ENCODE assay signal across 19 cellular contexts in genomic region chr14:99401624-99402282, GRCh38.
DNase-seq lines count a peak whose midpoint lies in the region; ATAC-seq, FAIRE-seq and TF ChIP-seq lines count a peak whose summit lies in the region.
"Had no signal": no experiment of that assay in that cellular context is flagged by ENCODE, and none has a peak within 500 bp of the region (broad histone marks: within the 10 kb centered on the region; RNA-seq: fewer than 3 reads in every experiment).

No MANE protein-coding gene starts in this region.

- H3K36me3 ChIP-seq in OCI-LY1 (ENCODE audit: insufficient read depth, low read length), result peaks cover 22% of the 10 kb centered on the region
- peaks cover 5 to 43% of the 10 kb centered on the region in 2 experiments for H3K36me3 ChIP-seq in HepG2 (replicated peaks in 1 of 2; ENCODE audit: control insufficient read depth in 1 of 2, insufficient read depth in 2 of 2, low read length in 2 of 2)
- H3K36me3 ChIP-seq: uterus had no signal

- H3K9ac ChIP-seq in OCI-LY1 (ENCODE audit: low read length), result no peak overlapping the region
- H3K9ac ChIP-seq in HepG2 (ENCODE audit: insufficient read depth, low read depth, low read length), result no peak overlapping the region

- TF ChIP-seq POLR2A in HepG2 (IDR thresholded peaks at IDR 0.05; ENCODE audit: insufficient read depth in 1 of 2, low read depth in 2 of 2, low read length in 2 of 2), result no peak

- peak overlapping the region; percentile 30 for H3K27ac Mint-ChIP-seq in activated T-cell treated with anti-CD3 and anti-CD28 coated beads, Interleukin-2, amount 50 U/mL, for 72 hours
- H3K27ac Mint-ChIP-seq in stimulated activated memory B cell treated with anti-CD40 and anti-IgM and Interleukin-4, amounts not matched to agents 10 μg/mL and 1 μg/mL and 100 μg/mL, for 72 hours, result peak overlapping the region; percentile 71
- H3K27ac Mint-ChIP-seq: dendritic cell treated with granulocyte-macrophage colony-stimulating factor and Interleukin-4, amounts not matched to agents 40 ng/mL and 50 ng/mL, for 4 days had no signal

- WGBS in HepG2 (ENCODE audit: low lambda C conversion rate), result 64% methylated on average over 5 of the region's 5 CpGs

- H3K9me2 ChIP-seq in OCI-LY1 (ENCODE audit: low read depth, low read length), result no peaks in the 10 kb centered on the region

- H3K9me3 ChIP-seq in OCI-LY1 (ENCODE audit: low read length), result no peaks in the 10 kb centered on the region
- no peaks in the 10 kb centered on the region for H3K9me3 ChIP-seq in HepG2 (ENCODE audit: low read length)
- H3K9me3 ChIP-seq: uterus had no signal

- no peaks in the 10 kb centered on the region for H3K27me3 Mint-ChIP-seq in activated T-cell treated with anti-CD3 and anti-CD28 coated beads, Interleukin-2, amount 50 U/mL, for 72 hours (ENCODE audit: low read depth)
- no peaks in the 10 kb centered on the region for H3K27me3 Mint-ChIP-seq in activated T-cell treated with anti-CD3 and anti-CD28 coated beads, Interleukin-2, amount 50 U/mL, for 4 hours (ENCODE audit: low read depth)
- H3K27me3 Mint-ChIP-seq in stimulated activated memory B cell treated with anti-CD40 and anti-IgM and Interleukin-4, amounts not matched to agents 10 μg/mL and 1 μg/mL and 100 μg/mL, for 72 hours, result no peaks in the 10 kb centered on the region
- H3K27me3 Mint-ChIP-seq: activated naive CD8-positive, alpha-beta T cell; CD8-positive, alpha-beta memory T cell; dendritic cell treated with granulocyte-macrophage colony-stimulating factor and Interleukin-4, amounts not matched to agents 40 ng/mL and 50 ng/mL, for 4 days; naive B cell had no signal

- no peaks in the 10 kb centered on the region for H4K20me1 ChIP-seq in OCI-LY1 (ENCODE audit: insufficient read depth, low read length)
- H4K20me1 ChIP-seq in HepG2 (ENCODE audit: insufficient read depth, low read length), result no peaks in the 10 kb centered on the region

- no peak for DNase-seq in activated T-cell treated with anti-CD3 and anti-CD28 coated beads, Interleukin-2, amount 50 U/mL, for 72 hours
- DNase-seq in activated T-cell treated with anti-CD3 and anti-CD28 coated beads, Interleukin-2, amount 50 U/mL, for 4 hours, result no peak
- peak; percentile 35 for DNase-seq in HepG2 (ENCODE audit: low spot score)
- no peak for DNase-seq in cardiac septum (ENCODE audit: low spot score)
- DNase-seq in AML-193 (lab: John Stamatoyannopoulos, UW), result no peak
- DNase-seq: CD8-positive, alpha-beta memory T cell; erythroblast; MM.1S; naive B cell; NCI-H1694 treated with DMSO at 0.1 percent for 48 hours; T-helper 1 cell; uterus had no signal

- intact Hi-C loops in HepG2 (cut with micrococcal nuclease; ENCODE audit: unreplicated experiment) (no loop called here), cardiac septum (cut with DNase I) (no loop called here)

- CTCF ChIA-PET in HepG2 (lab: Yijun Ruan, JAX; ENCODE audit: low intra/inter-chr PET ratio, low total read pairs), result no interaction called here

- H3K27me3 ChIP-seq in OCI-LY1 (ENCODE audit: insufficient read depth, low read length) (no peaks in the 10 kb centered on the region), HepG2 (ENCODE audit: control insufficient read depth in 1 of 2, insufficient read depth in 2 of 2, low read length in 2 of 2) (no peaks in the 10 kb centered on the region)
- H3K27me3 ChIP-seq: uterus had no signal

- in situ Hi-C loops in HepG2 (cut with HindIII; ENCODE audit: extremely low pct_ligation_motif_present, low pct_unique_long_range_greater_than_20kb), result no loop called here

- H3K4me1 Mint-ChIP-seq in activated T-cell treated with anti-CD3 and anti-CD28 coated beads, Interleukin-2, amount 50 U/mL, for 72 hours (ENCODE audit: low read depth), result peaks cover 18% of the 10 kb centered on the region
- peaks cover 5% of the 10 kb centered on the region for H3K4me1 Mint-ChIP-seq in activated T-cell treated with anti-CD3 and anti-CD28 coated beads, Interleukin-2, amount 50 U/mL, for 4 hours (ENCODE audit: low read depth)
- H3K4me1 Mint-ChIP-seq in stimulated activated memory B cell treated with anti-CD40 and anti-IgM and Interleukin-4, amounts not matched to agents 10 μg/mL and 1 μg/mL and 100 μg/mL, for 72 hours, result peaks cover 12% of the 10 kb centered on the region

- peak overlapping the region; percentile 22 for H3K27ac ChIP-seq in OCI-LY1 (ENCODE audit: low read depth, low read length, poor library complexity, severe bottlenecking)
- peak overlapping the region; percentile 43 for H3K27ac ChIP-seq in HepG2 (ENCODE audit: extremely low read length, insufficient read depth, low read length)
- H3K27ac ChIP-seq: uterus had no signal

- peak; percentile 75 for FAIRE-seq in HepG2 (lab: Jason Lieb, UNC)

- no peak overlapping the region for H3K4me3 ChIP-seq in OCI-LY1 (ENCODE audit: low read depth, low read length, poor library complexity, severe bottlenecking)
- H3K4me3 ChIP-seq in HepG2 (replicated peaks in 1 of 3; ENCODE audit: insufficient read depth in 1 of 3, low read depth in 2 of 3, low read length in 3 of 3), result no peak overlapping the region
- H3K4me3 ChIP-seq: lung, uterus had no signal

- no peak for ATAC-seq in activated T-cell treated with anti-CD3 and anti-CD28 coated beads, Interleukin-2, amount 50 U/mL, for 72 hours (replicated peaks in 1 of 2)
- ATAC-seq in activated T-cell treated with anti-CD3 and anti-CD28 coated beads, Interleukin-2, amount 50 U/mL, for 4 hours, result no peak
- ATAC-seq in HepG2 (peak; percentile 100), GM18517 (IDR thresholded peaks at IDR 0.05; ENCODE audit: unreplicated experiment) (no peak)
- no peak for ATAC-seq in stimulated activated memory B cell treated with anti-CD40 and anti-IgM and Interleukin-4, amounts not matched to agents 10 μg/mL and 1 μg/mL and 100 μg/mL, for 72 hours

- peak overlapping the region; percentile 25; the same call in 1 of the 2 replicates for H3K4me2 ChIP-seq in OCI-LY1 (ENCODE audit: low read length)
- H3K4me2 ChIP-seq in HepG2 (ENCODE audit: low read depth, low read length), result peak overlapping the region; percentile 44; the same call in 1 of the 2 replicates

- H3K4me3 Mint-ChIP-seq in activated T-cell treated with anti-CD3 and anti-CD28 coated beads, Interleukin-2, amount 50 U/mL, for 72 hours, result peak overlapping the region in 1 of 2 donors; percentile 47
- H3K4me3 Mint-ChIP-seq in activated T-cell treated with anti-CD3 and anti-CD28 coated beads, Interleukin-2, amount 50 U/mL, for 4 hours, result no peak overlapping the region
- no peak overlapping the region for H3K4me3 Mint-ChIP-seq in stimulated activated memory B cell treated with anti-CD40 and anti-IgM and Interleukin-4, amounts not matched to agents 10 μg/mL and 1 μg/mL and 100 μg/mL, for 72 hours
- H3K4me3 Mint-ChIP-seq: activated naive CD8-positive, alpha-beta T cell; brain; CD8-positive, alpha-beta memory T cell; dendritic cell treated with granulocyte-macrophage colony-stimulating factor and Interleukin-4, amounts not matched to agents 40 ng/mL and 50 ng/mL, for 4 days had no signal

- H3K79me2 ChIP-seq in OCI-LY1 (ENCODE audit: insufficient read depth, low read length) (no peaks in the 10 kb centered on the region), HepG2 (ENCODE audit: insufficient read depth, low read length) (no peaks in the 10 kb centered on the region)

- H3F3A ChIP-seq in OCI-LY1 (ENCODE audit: insufficient read depth, low read length), result no peaks in the 10 kb centered on the region; the same call in 1 of the 2 replicates

- H3K4me1 ChIP-seq in OCI-LY1 (ENCODE audit: insufficient read depth, low read length, severe bottlenecking) (peaks cover 13% of the 10 kb centered on the region), HepG2 (ENCODE audit: insufficient read depth, low read length) (peaks cover 16% of the 10 kb centered on the region)
- H3K4me1 ChIP-seq: uterus had no signal

- TF ChIP-seq CTCF in OCI-LY1 (IDR thresholded peaks at IDR 0.05; ENCODE audit: low read length), result no peak
- TF ChIP-seq CTCF in HepG2 (CRISPR knock-in tag; IDR thresholded peaks at IDR 0.05), result no peak

- POLR2A ChIA-PET in HepG2 (lab: Yijun Ruan, JAX), result no interaction called here

- no peak for TF ChIP-seq EP300 in HepG2 (IDR thresholded peaks at IDR 0.05; ENCODE audit: low read depth in 2 of 2, low read length in 2 of 2)
- no peak for TF ChIP-seq EP300 in HepG2 (CRISPR knock-in tag; IDR thresholded peaks at IDR 0.05; ENCODE audit: borderline replicate concordance)

- no peaks in the 10 kb centered on the region for H3K9me3 Mint-ChIP-seq in activated T-cell treated with anti-CD3 and anti-CD28 coated beads, Interleukin-2, amount 50 U/mL, for 72 hours
- H3K9me3 Mint-ChIP-seq in activated T-cell treated with anti-CD3 and anti-CD28 coated beads, Interleukin-2, amount 50 U/mL, for 4 hours, result no peaks in the 10 kb centered on the region
- H3K9me3 Mint-ChIP-seq in stimulated activated memory B cell treated with anti-CD40 and anti-IgM and Interleukin-4, amounts not matched to agents 10 μg/mL and 1 μg/mL and 100 μg/mL, for 72 hours, result no peaks in the 10 kb centered on the region
- H3K9me3 Mint-ChIP-seq: CD8-positive, alpha-beta memory T cell; dendritic cell treated with granulocyte-macrophage colony-stimulating factor and Interleukin-4, amounts not matched to agents 40 ng/mL and 50 ng/mL, for 4 days; naive B cell had no signal

- peaks cover 6 to 10% of the 10 kb centered on the region in 2 donors for H3K36me3 Mint-ChIP-seq in activated T-cell treated with anti-CD3 and anti-CD28 coated beads, Interleukin-2, amount 50 U/mL, for 72 hours (ENCODE audit: insufficient read depth in 2 of 2)
- peaks cover 48% of the 10 kb centered on the region for H3K36me3 Mint-ChIP-seq in activated T-cell treated with anti-CD3 and anti-CD28 coated beads, Interleukin-2, amount 50 U/mL, for 4 hours (ENCODE audit: insufficient read depth)
- peaks cover 70% of the 10 kb centered on the region for H3K36me3 Mint-ChIP-seq in stimulated activated memory B cell treated with anti-CD40 and anti-IgM and Interleukin-4, amounts not matched to agents 10 μg/mL and 1 μg/mL and 100 μg/mL, for 72 hours

- BruUV-seq in HepG2 (replicated peaks; lab: Mats Ljungman, UMichigan), result no TSS peak

- no peak for TF ChIP-seq RAD21 in HepG2 (CRISPR knock-in tag; IDR thresholded peaks at IDR 0.05)

- H2AFZ ChIP-seq in OCI-LY1 (ENCODE audit: low read length) (no peak overlapping the region), HepG2 (ENCODE audit: low read length) (no peak overlapping the region)

TF ChIP-seq in HepG2, 621 proteins besides CTCF, POLR2A, EP300 and RAD21 (continues in another document):
- TF ChIP-seq HNF4A (CRISPR knock-in tag; IDR thresholded peaks at IDR 0.05), result 0 out of 2 replicates have a peak, but pooled peaks have one; percentile 19
- 0 out of 2 replicates have a peak, but pooled peaks have one; percentile 15 for TF ChIP-seq HNF1B (CRISPR knock-in tag; IDR thresholded peaks at IDR 0.05)
